Comparison of ENCODE assay signal across 1 cellular context in genomic region chr1:160558679-160559078, GRCh38.
TF ChIP-seq lines count a peak whose summit lies in the region.

No MANE protein-coding gene starts in this region.

TF ChIP-seq in K562, 482 proteins besides CTCF, POLR2A, EP300 and RAD21 (continued from another document and continues in another):
- TF ChIP-seq GABPB2 (CRISPR knock-in tag; conservative IDR thresholded peaks at IDR 0.05) (no peak), ZBTB5 (IDR thresholded peaks at IDR 0.05) (no peak), ATF3 (IDR thresholded peaks at IDR 0.05) (no peak), ATF3 (CRISPR knock-in tag; conservative IDR thresholded peaks at IDR 0.05) (no peak), XRCC3 (IDR thresholded peaks at IDR 0.05) (no peak), CBFA2T3 (IDR thresholded peaks at IDR 0.05) (peak; percentile 44), ZNF311 (CRISPR knock-in tag; IDR thresholded peaks at IDR 0.05) (no peak), ZNF696 (CRISPR knock-in tag; conservative IDR thresholded peaks at IDR 0.05) (no peak), ZNF165 (CRISPR knock-in tag; IDR thresholded peaks at IDR 0.05; ENCODE audit: borderline replicate concordance) (no peak), MAX (CRISPR knock-in tag; IDR thresholded peaks at IDR 0.05) (no peak), PATZ1 (CRISPR knock-in tag; IDR thresholded peaks at IDR 0.05; ENCODE audit: borderline replicate concordance) (no peak), ZNF780A (CRISPR knock-in tag; IDR thresholded peaks at IDR 0.05) (no peak), CREB3 (tag; conservative IDR thresholded peaks at IDR 0.05; ENCODE audit: low read depth) (no peak; the same call in 1 of the 2 replicates), BRF2 (IDR thresholded peaks at IDR 0.05; ENCODE audit: borderline replicate concordance, insufficient read depth, insufficient read length) (no peak), HMG20A (CRISPR knock-in tag; conservative IDR thresholded peaks at IDR 0.05) (no peak), ARID2 (IDR thresholded peaks at IDR 0.05) (0 out of 2 replicates have a peak, but pooled peaks have one; percentile 38), EGR1 (conservative IDR thresholded peaks at IDR 0.05) (no peak), HBP1 (CRISPR knock-in tag; IDR thresholded peaks at IDR 0.05) (no peak), HIVEP1 (CRISPR knock-in tag; IDR thresholded peaks at IDR 0.05) (no peak), CEBPB (tag; IDR thresholded peaks at IDR 0.05) (no peak), SRSF9 (IDR thresholded peaks at IDR 0.05; ENCODE audit: borderline replicate concordance, low read depth, low read length) (no peak), OTX1 (CRISPR knock-in tag; IDR thresholded peaks at IDR 0.05) (no peak), FOXK2 (conservative IDR thresholded peaks at IDR 0.05 in 1 of 2, IDR thresholded peaks at IDR 0.05 in 1 of 2; ENCODE audit: low read depth in 2 of 2) (peak; percentile 19 to 72; a peak in 1 of 4 replicates), SMARCB1 (IDR thresholded peaks at IDR 0.05; ENCODE audit: insufficient read length, low read depth) (no peak), SMARCA5 (IDR thresholded peaks at IDR 0.05) (no peak), PML (IDR thresholded peaks at IDR 0.05; ENCODE audit: low read length) (no peak), NR2F6 (CRISPR knock-in tag; IDR thresholded peaks at IDR 0.05) (no peak), ZNF584 (CRISPR knock-in tag; IDR thresholded peaks at IDR 0.05; ENCODE audit: low read depth) (no peak), CUX1 (CRISPR knock-in tag; IDR thresholded peaks at IDR 0.05) (no peak), ZNF511 (CRISPR knock-in tag; IDR thresholded peaks at IDR 0.05) (no peak), ZNF197 (CRISPR knock-in tag; IDR thresholded peaks at IDR 0.05; ENCODE audit: low read depth) (no peak)
- TF ChIP-seq, protein P1, sequence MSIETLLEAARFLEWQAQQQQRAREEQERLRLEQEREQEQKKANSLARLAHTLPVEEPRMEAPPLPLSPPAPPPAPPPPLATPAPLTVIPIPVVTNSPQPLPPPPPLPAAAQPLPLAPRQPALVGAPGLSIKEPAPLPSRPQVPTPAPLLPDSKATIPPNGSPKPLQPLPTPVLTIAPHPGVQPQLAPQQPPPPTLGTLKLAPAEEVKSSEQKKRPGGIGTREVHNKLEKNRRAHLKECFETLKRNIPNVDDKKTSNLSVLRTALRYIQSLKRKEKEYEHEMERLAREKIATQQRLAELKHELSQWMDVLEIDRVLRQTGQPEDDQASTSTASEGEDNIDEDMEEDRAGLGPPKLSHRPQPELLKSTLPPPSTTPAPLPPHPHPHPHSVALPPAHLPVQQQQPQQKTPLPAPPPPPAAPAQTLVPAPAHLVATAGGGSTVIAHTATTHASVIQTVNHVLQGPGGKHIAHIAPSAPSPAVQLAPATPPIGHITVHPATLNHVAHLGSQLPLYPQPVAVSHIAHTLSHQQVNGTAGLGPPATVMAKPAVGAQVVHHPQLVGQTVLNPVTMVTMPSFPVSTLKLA (conservative IDR thresholded peaks at IDR 0.05), result no peak
- TF ChIP-seq, protein P2, sequence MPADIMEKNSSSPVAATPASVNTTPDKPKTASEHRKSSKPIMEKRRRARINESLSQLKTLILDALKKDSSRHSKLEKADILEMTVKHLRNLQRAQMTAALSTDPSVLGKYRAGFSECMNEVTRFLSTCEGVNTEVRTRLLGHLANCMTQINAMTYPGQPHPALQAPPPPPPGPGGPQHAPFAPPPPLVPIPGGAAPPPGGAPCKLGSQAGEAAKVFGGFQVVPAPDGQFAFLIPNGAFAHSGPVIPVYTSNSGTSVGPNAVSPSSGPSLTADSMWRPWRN (IDR thresholded peaks at IDR 0.05; ENCODE audit: low read depth), result no peak; the same call in 1 of the 2 replicates
- TF ChIP-seq, protein P3, sequence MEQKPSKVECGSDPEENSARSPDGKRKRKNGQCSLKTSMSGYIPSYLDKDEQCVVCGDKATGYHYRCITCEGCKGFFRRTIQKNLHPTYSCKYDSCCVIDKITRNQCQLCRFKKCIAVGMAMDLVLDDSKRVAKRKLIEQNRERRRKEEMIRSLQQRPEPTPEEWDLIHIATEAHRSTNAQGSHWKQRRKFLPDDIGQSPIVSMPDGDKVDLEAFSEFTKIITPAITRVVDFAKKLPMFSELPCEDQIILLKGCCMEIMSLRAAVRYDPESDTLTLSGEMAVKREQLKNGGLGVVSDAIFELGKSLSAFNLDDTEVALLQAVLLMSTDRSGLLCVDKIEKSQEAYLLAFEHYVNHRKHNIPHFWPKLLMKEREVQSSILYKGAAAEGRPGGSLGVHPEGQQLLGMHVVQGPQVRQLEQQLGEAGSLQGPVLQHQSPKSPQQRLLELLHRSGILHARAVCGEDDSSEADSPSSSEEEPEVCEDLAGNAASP (IDR thresholded peaks at IDR 0.05), result no peak
- TF ChIP-seq, protein P4, sequence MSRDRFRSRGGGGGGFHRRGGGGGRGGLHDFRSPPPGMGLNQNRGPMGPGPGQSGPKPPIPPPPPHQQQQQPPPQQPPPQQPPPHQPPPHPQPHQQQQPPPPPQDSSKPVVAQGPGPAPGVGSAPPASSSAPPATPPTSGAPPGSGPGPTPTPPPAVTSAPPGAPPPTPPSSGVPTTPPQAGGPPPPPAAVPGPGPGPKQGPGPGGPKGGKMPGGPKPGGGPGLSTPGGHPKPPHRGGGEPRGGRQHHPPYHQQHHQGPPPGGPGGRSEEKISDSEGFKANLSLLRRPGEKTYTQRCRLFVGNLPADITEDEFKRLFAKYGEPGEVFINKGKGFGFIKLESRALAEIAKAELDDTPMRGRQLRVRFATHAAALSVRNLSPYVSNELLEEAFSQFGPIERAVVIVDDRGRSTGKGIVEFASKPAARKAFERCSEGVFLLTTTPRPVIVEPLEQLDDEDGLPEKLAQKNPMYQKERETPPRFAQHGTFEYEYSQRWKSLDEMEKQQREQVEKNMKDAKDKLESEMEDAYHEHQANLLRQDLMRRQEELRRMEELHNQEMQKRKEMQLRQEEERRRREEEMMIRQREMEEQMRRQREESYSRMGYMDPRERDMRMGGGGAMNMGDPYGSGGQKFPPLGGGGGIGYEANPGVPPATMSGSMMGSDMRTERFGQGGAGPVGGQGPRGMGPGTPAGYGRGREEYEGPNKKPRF (IDR thresholded peaks at IDR 0.05; ENCODE audit: low read depth, low read length), result no peak
